In the genomic region with DNA sequence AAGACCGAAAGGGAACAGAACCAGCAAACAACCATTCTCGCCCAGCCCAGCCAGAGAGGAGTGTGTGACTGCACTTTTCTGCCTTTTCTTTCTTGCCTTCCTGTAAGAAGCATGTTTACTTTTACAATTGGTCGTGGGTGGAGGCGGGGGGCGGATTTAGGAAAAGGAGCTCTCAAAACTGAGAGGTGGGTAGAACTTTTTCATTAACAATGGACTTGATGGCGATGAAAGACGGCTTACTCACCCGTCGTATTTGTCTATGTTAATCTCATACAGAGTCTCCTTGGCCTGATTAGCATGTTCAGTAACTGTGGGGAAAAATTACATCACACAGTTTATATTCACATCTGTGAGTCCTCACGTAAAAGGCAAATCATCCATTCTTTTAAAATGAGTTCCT, we compare ENCODE assay signal across 20 cellular contexts. TPM values are rescaled to one million over a fixed set of nuclear protein-coding genes. Genes with fewer than 3 reads are reported as not detected.
DNase-seq lines count a peak whose midpoint lies in the region; ATAC-seq, FAIRE-seq and TF ChIP-seq lines count a peak whose summit lies in the region.
"Had no signal": no experiment of that assay in that cellular context is flagged by ENCODE, and none has a peak within 500 bp of the region (broad histone marks: within the 10 kb centered on the region; RNA-seq: fewer than 3 reads in every experiment).

No MANE protein-coding gene starts in this region.

- WGBS in K562 (ENCODE audit: insufficient coverage, low coverage, missing lambda C conversion rate): 85% methylated on average over 9 of the region's 10 CpGs
- 68% methylated on average over 10 of the region's 10 CpGs for WGBS in smooth muscle cell (ENCODE audit: low lambda C conversion rate)

- DNase-seq in stimulated activated CD4-positive, alpha-beta T cell treated with anti-CD3 and anti-CD28 coated beads, Interleukin-1b, Interleukin-23, amount 100 ng/mL, for 48 hours: peak; percentile 14
- DNase-seq in stimulated activated CD4-positive, alpha-beta T cell treated with anti-CD3 and anti-CD28 coated beads, Interleukin-2, amount 100 ng/mL, for 48 hours: no peak
- DNase-seq in K562 (ENCODE audit: extremely low read depth in 1 of 4, low spot score in 3 of 4) (no peak), smooth muscle cell (lab: John Stamatoyannopoulos, UW; ENCODE audit: unreplicated experiment) (no peak)
- DNase-seq: activated CD4-positive, alpha-beta T cell treated with anti-CD3 and anti-CD28 coated beads for 48 hours; activated CD8-positive, alpha-beta memory T cell treated with anti-CD3 and anti-CD28 coated beads, Interleukin-2, amount 50 U/mL, for 4 hours; DMS79 treated with DMSO at 0.1 percent for 48 hours; effector CD8-positive, alpha-beta T cell; kidney glomerular epithelial cell; NCI-H1092 treated with DMSO at 0.1 percent for 48 hours; NCI-H2029; NCI-H446; Peyer's patch; stimulated activated naive CD8-positive, alpha-beta T cell treated with anti-CD3 and anti-CD28 coated beads, Interleukin-15, Interleukin-2, amounts not matched to agents 100 U/mL and 50 U/mL, for 24 hours had no signal

- TF ChIP-seq CTCF in K562 (IDR thresholded peaks at IDR 0.05 in 2 of 3, conservative IDR thresholded peaks at IDR 0.05 in 1 of 3; ENCODE audit: insufficient read depth in 2 of 3, low read depth in 1 of 3, low read length in 3 of 3): no peak
- TF ChIP-seq CTCF in smooth muscle cell (IDR thresholded peaks at IDR 0.05; ENCODE audit: borderline replicate concordance, insufficient read depth, poor library complexity, severe bottlenecking): no peak

- H3K9me3 ChIP-seq in HUES48 (ENCODE audit: control insufficient read depth, insufficient read depth, low read length): no peaks in the 10 kb centered on the region
- no peaks in the 10 kb centered on the region for H3K9me3 ChIP-seq in K562 (replicated peaks; ENCODE audit: control insufficient read depth, insufficient read depth, low read depth, low read length)
- H3K9me3 ChIP-seq in smooth muscle cell (replicated peaks; ENCODE audit: low read depth): no peaks in the 10 kb centered on the region
- H3K9me3 ChIP-seq: Peyer's patch had no signal

- H3K4me3 ChIP-seq in HUES48 (ENCODE audit: low read depth, low read length) (no peak overlapping the region), K562 (no peak overlapping the region), smooth muscle cell (no peak overlapping the region)
- H3K4me3 ChIP-seq: GM12878, lung, Peyer's patch had no signal

- H3K79me2 ChIP-seq in K562 (ENCODE audit: control insufficient read depth, insufficient read depth, low read length) (no peaks in the 10 kb centered on the region), smooth muscle cell (ENCODE audit: low read depth) (no peaks in the 10 kb centered on the region)

- H3K36me3 ChIP-seq in HUES48 (ENCODE audit: control insufficient read depth, insufficient read depth, low read length) (peaks cover 74% of the 10 kb centered on the region), K562 (ENCODE audit: control insufficient read depth, insufficient read depth, low read length) (peaks cover 36% of the 10 kb centered on the region; the same call in 2 of the 3 replicates), smooth muscle cell (ENCODE audit: low read depth) (peaks cover 15% of the 10 kb centered on the region)

- H3K9me1 ChIP-seq in K562 (ENCODE audit: control insufficient read depth, insufficient read depth, low read length): no peaks in the 10 kb centered on the region

- H3K9ac ChIP-seq in HUES48 (ENCODE audit: low read depth, low read length): no peak overlapping the region
- no peak overlapping the region for H3K9ac ChIP-seq in K562 (ENCODE audit: insufficient read depth in 1 of 2, low read depth in 2 of 2, low read length in 2 of 2)
- H3K9ac ChIP-seq in smooth muscle cell (ENCODE audit: low read depth): no peak overlapping the region

- no peak for TF ChIP-seq RAD21 in K562 (CRISPR knock-in tag; conservative IDR thresholded peaks at IDR 0.05 in 1 of 2, IDR thresholded peaks at IDR 0.05 in 1 of 2)

- no peak overlapping the region for H3K4me2 ChIP-seq in K562 (ENCODE audit: insufficient read depth, low read length)
- H3K4me2 ChIP-seq in smooth muscle cell: no peak overlapping the region

- intact Hi-C loops in K562 (cut with micrococcal nuclease): no loop called here

- FAIRE-seq in K562 (lab: Jason Lieb, UNC): no peak
- FAIRE-seq: GM12878, HepG2 had no signal

- POLR2A ChIA-PET in K562 (lab: Yijun Ruan, JAX): interaction anchor here (1.1 kb wide), 1 partner anchor 51 kb away, joined by 3 read pairs; the partner anchor contains the start of gene TBC1D22A

- no peak for TF ChIP-seq EP300 in K562 (IDR thresholded peaks at IDR 0.05; ENCODE audit: low read length)

- H4K20me1 ChIP-seq in K562 (replicated peaks; ENCODE audit: control insufficient read depth, insufficient read depth, low read length) (no peaks in the 10 kb centered on the region), smooth muscle cell (ENCODE audit: low read depth) (peaks cover 28% of the 10 kb centered on the region)

- H3K27ac ChIP-seq in HUES48 (ENCODE audit: low read depth, low read length) (peak overlapping the region; percentile 75), K562 (ENCODE audit: extremely low read depth, low read depth, low read length) (no peak overlapping the region), smooth muscle cell (ENCODE audit: low read depth) (peak overlapping the region; percentile 42)
- H3K27ac ChIP-seq: Peyer's patch had no signal

- CTCF ChIA-PET in K562 (lab: Yijun Ruan, JAX; ENCODE audit: low intra/inter-chr PET ratio): no interaction called here

- H2AFZ ChIP-seq in K562 (ENCODE audit: low read depth, low read length) (no peak overlapping the region), smooth muscle cell (ENCODE audit: low read depth) (no peak overlapping the region)

- H3K27me3 ChIP-seq in HUES48 (ENCODE audit: control insufficient read depth, insufficient read depth, low read length): no peaks in the 10 kb centered on the region
- H3K27me3 ChIP-seq in K562 (ENCODE audit: control insufficient read depth in 2 of 2, insufficient read depth in 2 of 2, low read length in 2 of 2): no peaks in the 10 kb centered on the region
- H3K27me3 ChIP-seq in smooth muscle cell (ENCODE audit: low read depth): no peaks in the 10 kb centered on the region
- H3K27me3 ChIP-seq: Peyer's patch had no signal

- BruUV-seq in K562 (replicated peaks; lab: Mats Ljungman, UMichigan): no TSS peak

- in situ Hi-C loops in K562 (cut with MboI): no loop called here

- H3K4me1 ChIP-seq in HUES48 (ENCODE audit: control insufficient read depth, insufficient read depth, low read length) (0 out of 2 replicates have a peak, but pooled peaks cover 6% of the 10 kb centered on the region), K562 (replicated peaks in 1 of 2; ENCODE audit: control insufficient read depth in 2 of 2, insufficient read depth in 2 of 2, low read length in 2 of 2) (no peaks in the 10 kb centered on the region), smooth muscle cell (ENCODE audit: low read depth) (no peaks in the 10 kb centered on the region)
- H3K4me1 ChIP-seq: Peyer's patch had no signal

- no peak for TF ChIP-seq POLR2A in K562 (conservative IDR thresholded peaks at IDR 0.05)

- no peaks in the 10 kb centered on the region for H3F3A ChIP-seq in smooth muscle cell (ENCODE audit: low read depth)

- no peak for ATAC-seq in K562
- ATAC-seq in GM18873 (IDR thresholded peaks at IDR 0.05; ENCODE audit: low FRiP score, unreplicated experiment): no peak
- no peak for ATAC-seq in GM21381 (IDR thresholded peaks at IDR 0.05; ENCODE audit: unreplicated experiment)
- ATAC-seq: GM12878; HepG2; stimulated activated naive CD8-positive, alpha-beta T cell treated with anti-CD3 and anti-CD28 coated beads, Interleukin-15, Interleukin-2, amounts not matched to agents 100 U/mL and 50 U/mL, for 24 hours had no signal

RNA-seq across cellular contexts. Expression of gene CERK, which starts 27.2 kb away (rescaled TPM):
- 19.9 and 29.6 TPM in 2 replicates for total RNA-seq in K562 (2011; cell fraction: chromatin; rRNA removed; ENCODE audit: low replicate concordance)
- total RNA-seq in K562 (2011; cell fraction: nucleolus; rRNA removed): 16.8 and 18.6 TPM in 2 replicates
- 22.0 and 23.9 TPM in 2 replicates for total RNA-seq in K562 (2011; cell fraction: nucleoplasm; rRNA removed)
- 10.7 and 12.2 TPM in 2 replicates for total RNA-seq in K562 (2014; rRNA removed)
- 7.3 and 8.0 TPM in 2 replicates for total RNA-seq in K562 (2014; rRNA removed; fragmentation: Illumina TruSeq; extraction: Trizol)
- total RNA-seq in K562 (2015; rRNA removed; fragmentation: Illumina TruSeq; extraction: Trizol): 14.5 and 14.9 TPM in 2 replicates
- total RNA-seq in K562 (2021): 9.9 and 12.5 TPM in 2 replicates
- polyA plus RNA-seq in K562 (2011; rRNA removed): 11.8 and 12.7 TPM in 2 replicates
- 10.9 and 13.7 TPM in 2 replicates for polyA plus RNA-seq in K562 (2011; cell fraction: cytosol; rRNA removed)
- 9.6 and 10.3 TPM in 2 replicates for polyA plus RNA-seq in K562 (2011; cell fraction: nucleus; rRNA removed)
- polyA plus RNA-seq in K562 (2012): 10.9 and 13.1 TPM in 2 replicates
- polyA plus RNA-seq in K562 (2014; fragmentation: Illumina TruSeq; extraction: Trizol): 8.0 and 8.7 TPM in 2 replicates
- 1 to 10 TPM; 1.1 to 1.3 TPM for polyA plus RNA-seq in K562 (2014; fragmentation: Nextera tagmentation; extraction: Ambion mirVana)
- 8.3 and 8.6 TPM in 2 replicates for polyA plus RNA-seq in K562 (2014; rRNA removed)
- polyA minus RNA-seq in K562 (2011; rRNA and poly(A)+ RNA removed): 13.6 and 15.8 TPM in 2 replicates
- 9.7 and 12.5 TPM in 2 replicates for polyA minus RNA-seq in K562 (2011; cell fraction: cytosol; rRNA and poly(A)+ RNA removed)
- polyA minus RNA-seq in K562 (2011; cell fraction: nucleus; rRNA and poly(A)+ RNA removed): 6.2 and 12.6 TPM in 2 replicates
- 25.4 and 30.7 TPM in 2 replicates for total RNA-seq in smooth muscle cell
- 23.3 and 25.6 TPM in 2 replicates for polyA plus RNA-seq in smooth muscle cell

RNA-seq across cellular contexts. Expression of gene TBC1D22A, which starts 51.6 kb away (rescaled TPM):
- total RNA-seq in K562 (2011; cell fraction: chromatin; rRNA removed; ENCODE audit: low replicate concordance): 31.5 and 43.3 TPM in 2 replicates
- 21.1 and 22.2 TPM in 2 replicates for total RNA-seq in K562 (2011; cell fraction: nucleolus; rRNA removed)
- 21.2 and 22.4 TPM in 2 replicates for total RNA-seq in K562 (2011; cell fraction: nucleoplasm; rRNA removed)
- total RNA-seq in K562 (2014; rRNA removed) (5.2 and 8.2 TPM in 2 replicates), K562 (2014; rRNA removed; fragmentation: Illumina TruSeq; extraction: Trizol) (1.9 and 2.4 TPM in 2 replicates), K562 (2015; rRNA removed; fragmentation: Illumina TruSeq; extraction: Trizol) (3.1 and 3.3 TPM in 2 replicates), K562 (2021) (11.5 and 12.6 TPM in 2 replicates), smooth muscle cell (7.2 and 12.5 TPM in 2 replicates)
- polyA plus RNA-seq in K562 (2011; rRNA removed) (7.5 and 10.0 TPM in 2 replicates), K562 (2014; fragmentation: Illumina TruSeq; extraction: Trizol) (5.6 and 5.8 TPM in 2 replicates), K562 (2014; fragmentation: Nextera tagmentation; extraction: Ambion mirVana) (under 1 TPM; 0.20 to 0.34 TPM), K562 (2014; rRNA removed) (7.1 and 7.9 TPM in 2 replicates), smooth muscle cell (14.4 and 19.2 TPM in 2 replicates)
- polyA plus RNA-seq in K562 (2011; cell fraction: cytosol; rRNA removed): 7.8 and 8.5 TPM in 2 replicates
- 9.0 and 10.7 TPM in 2 replicates for polyA plus RNA-seq in K562 (2011; cell fraction: nucleus; rRNA removed)
- 8.6 and 10.2 TPM in 2 replicates for polyA plus RNA-seq in K562 (2012)
- polyA minus RNA-seq in K562 (2011; rRNA and poly(A)+ RNA removed): 8.5 and 9.0 TPM in 2 replicates
- polyA minus RNA-seq in K562 (2011; cell fraction: cytosol; rRNA and poly(A)+ RNA removed): 5.6 and 15.4 TPM in 2 replicates
- 7.1 and 12.8 TPM in 2 replicates for polyA minus RNA-seq in K562 (2011; cell fraction: nucleus; rRNA and poly(A)+ RNA removed)
